In genomic region chr18:29309352-29309751, GRCh38 we compare ENCODE assay signal across 15 cellular contexts.
"Had no signal": no experiment of that assay in that cellular context is flagged by ENCODE, and none has a peak within 500 bp of the region (broad histone marks: within the 10 kb centered on the region; RNA-seq: fewer than 3 reads in every experiment).

No MANE protein-coding gene starts in this region.

- H3K36me3 ChIP-seq: prostate gland, right lobe of liver, stomach, thoracic aorta, WERI-Rb-1 had no signal

- H3K4me3 Mint-ChIP-seq: activated CD4-positive, alpha-beta memory T cell treated with anti-CD3 and anti-CD28 coated beads, Interleukin-2, amount 10 ng/mL, durations not matched to agents 7 days and 5 days; activated CD4-positive, alpha-beta T cell treated with anti-CD3 and anti-CD28 coated beads for 36 hours; activated naive CD8-positive, alpha-beta T cell; activated T-cell treated with anti-CD3 and anti-CD28 coated beads, Interleukin-2, amount 50 U/mL, for 24 hours; nephron; T-helper 17 cell had no signal

- ATAC-seq: activated CD4-positive, alpha-beta T cell treated with anti-CD3 and anti-CD28 coated beads for 36 hours; esophagus mucosa; right lobe of liver; T-helper 17 cell had no signal

- H3K9me3 ChIP-seq: prostate gland, right lobe of liver, stomach, thoracic aorta had no signal

- H3K36me3 Mint-ChIP-seq: activated naive CD8-positive, alpha-beta T cell had no signal

- H3K4me1 Mint-ChIP-seq: activated CD4-positive, alpha-beta memory T cell treated with anti-CD3 and anti-CD28 coated beads, Interleukin-2, amount 10 ng/mL, durations not matched to agents 7 days and 5 days; activated CD4-positive, alpha-beta T cell treated with anti-CD3 and anti-CD28 coated beads for 36 hours; nephron; T-helper 17 cell had no signal

- H3K27me3 ChIP-seq: right lobe of liver, stomach had no signal

- H3K27me3 Mint-ChIP-seq: activated CD4-positive, alpha-beta memory T cell treated with anti-CD3 and anti-CD28 coated beads, Interleukin-2, amount 10 ng/mL, durations not matched to agents 7 days and 5 days; activated CD4-positive, alpha-beta T cell treated with anti-CD3 and anti-CD28 coated beads for 36 hours; activated naive CD8-positive, alpha-beta T cell; activated T-cell treated with anti-CD3 and anti-CD28 coated beads, Interleukin-2, amount 50 U/mL, for 24 hours; T-helper 17 cell had no signal

- H3K4me1 ChIP-seq: prostate gland, right lobe of liver, stomach had no signal

- H3K27ac Mint-ChIP-seq: activated CD4-positive, alpha-beta memory T cell treated with anti-CD3 and anti-CD28 coated beads, Interleukin-2, amount 10 ng/mL, durations not matched to agents 7 days and 5 days; activated CD4-positive, alpha-beta T cell treated with anti-CD3 and anti-CD28 coated beads for 36 hours; activated naive CD8-positive, alpha-beta T cell; activated T-cell treated with anti-CD3 and anti-CD28 coated beads, Interleukin-2, amount 50 U/mL, for 24 hours; T-helper 17 cell had no signal

- H3K27ac ChIP-seq: prostate gland, right lobe of liver, stomach, thoracic aorta, WERI-Rb-1 had no signal

- H3K4me3 ChIP-seq: prostate gland, right lobe of liver, stomach, thoracic aorta had no signal

- H3K9me3 Mint-ChIP-seq: nephron had no signal

- DNase-seq: activated CD4-positive, alpha-beta memory T cell treated with anti-CD3 and anti-CD28 coated beads, Interleukin-2, amount 10 ng/mL, durations not matched to agents 7 days and 5 days; activated CD4-positive, alpha-beta T cell treated with anti-CD3 and anti-CD28 coated beads for 36 hours; activated effector memory CD4-positive, alpha-beta T cell treated with Interleukin-2 at 50 U/mL for 16 hours; activated T-cell treated with anti-CD3 and anti-CD28 coated beads, Interleukin-2, amount 50 U/mL, for 24 hours; amniotic stem cell; hippocampal formation; right lobe of liver; stomach; T-helper 17 cell; WERI-Rb-1 had no signal
